ENCODE assay signal across 15 cellular contexts in genomic region chr21:38478782-38479181, GRCh38. TPM values are rescaled to one million over a fixed set of nuclear protein-coding genes. Genes with fewer than 3 reads are reported as not detected.
DNase-seq lines count a peak whose midpoint lies in the region; ATAC-seq, FAIRE-seq and TF ChIP-seq lines count a peak whose summit lies in the region.
"Had no signal": no experiment of that assay in that cellular context is flagged by ENCODE, and none has a peak within 500 bp of the region (broad histone marks: within the 10 kb centered on the region; RNA-seq: fewer than 3 reads in every experiment).

No MANE protein-coding gene starts in this region.

- 70 to 74% methylated on average over 4 of the region's 4 CpGs for WGBS in tibial nerve, 2 donors

- no peaks in the 10 kb centered on the region for H3K36me3 ChIP-seq in subcutaneous abdominal adipose tissue (ENCODE audit: control insufficient read depth in 5 of 5, insufficient read depth in 5 of 5, low read length in 5 of 5)
- no peaks in the 10 kb centered on the region for H3K36me3 ChIP-seq in tibial nerve

- H3K27ac ChIP-seq in epithelial cell of prostate (peak overlapping the region; percentile 83), subcutaneous abdominal adipose tissue (ENCODE audit: low read depth, low read length) (peak overlapping the region; percentile 44), tibial nerve (no peak overlapping the region)
- H3K27ac ChIP-seq: HL-60 had no signal

- no peak for FAIRE-seq in RCC 7860 (lab: Jason Lieb, UNC)

- no peaks in the 10 kb centered on the region for H3K9me3 ChIP-seq in subcutaneous abdominal adipose tissue (ENCODE audit: control insufficient read depth in 5 of 5, low read length in 5 of 5)
- H3K9me3 ChIP-seq in tibial nerve: no peaks in the 10 kb centered on the region

- DNase-seq in stimulated activated CD4-positive, alpha-beta T cell treated with anti-CD3 and anti-CD28 coated beads, Interleukin-15, amount 100 ng/mL, for 24 hours: peak; percentile 27
- DNase-seq in stimulated activated CD4-positive, alpha-beta T cell treated with anti-CD3 and anti-CD28 coated beads, Interleukin-4, amount 100 ng/mL, for 1 hour: no peak
- DNase-seq in RCC 7860 (ENCODE audit: low spot score) (peak; percentile 70), epithelial cell of prostate (ENCODE audit: low read depth, low spot score) (peak; percentile 100), activated gamma-delta T cell treated with Interleukin-2 at 50 U/mL for 16 hours (no peak), tibial nerve (ENCODE audit: low spot score in 2 of 2) (no peak)
- DNase-seq: anterior cingulate cortex, C1 segment of cervical spinal cord, endodermal cell, midbrain, NCI-H1417 had no signal

- H3K27me3 ChIP-seq in subcutaneous abdominal adipose tissue (ENCODE audit: control insufficient read depth in 5 of 5, insufficient read depth in 4 of 5, low read length in 5 of 5) (peaks cover 0 to 14% (median 0%) of the 10 kb centered on the region in 5 donors), tibial nerve (peaks cover 0 to 20% of the 10 kb centered on the region in 2 donors)

- H3K4me1 ChIP-seq in subcutaneous abdominal adipose tissue (ENCODE audit: control insufficient read depth in 5 of 5, insufficient read depth in 5 of 5, low read length in 5 of 5): peaks cover 0 to 67% (median 0%) of the 10 kb centered on the region in 5 donors
- no peaks in the 10 kb centered on the region for H3K4me1 ChIP-seq in tibial nerve

- no peak for TF ChIP-seq POLR2A in tibial nerve (IDR thresholded peaks at IDR 0.05)

- H3K9ac ChIP-seq in subcutaneous abdominal adipose tissue (ENCODE audit: low read length in 5 of 5): no peak overlapping the region

- TF ChIP-seq CTCF in tibial nerve (IDR thresholded peaks at IDR 0.05): no peak

- ATAC-seq in GM19397 (IDR thresholded peaks at IDR 0.05; ENCODE audit: unreplicated experiment): no peak

- no peak for TF ChIP-seq EP300 in tibial nerve (IDR thresholded peaks at IDR 0.05)

- H3K4me3 ChIP-seq in subcutaneous abdominal adipose tissue (ENCODE audit: low read depth in 1 of 5, low read length in 5 of 5) (no peak overlapping the region), tibial nerve (no peak overlapping the region)

RNA-seq across cellular contexts. Expression of gene ERG, which starts 19.5 kb away (rescaled TPM):
- total RNA-seq in tibial nerve: 10 to 100 TPM in 3 of 4 donors, 1 to 10 TPM in 1; 5.9 to 20.4 (median 17.6) TPM
- total RNA-seq: activated CD8-positive, alpha-beta memory T cell treated with anti-CD3 and anti-CD28 coated beads for 36 hours; endodermal cell had no signal

Comparison
In these comparisons a context has a peak if more than half of its experiments do, and no peak if none do; other contexts are left out.
1. DNase-seq: peak in stimulated activated CD4-positive, alpha-beta T cell treated with anti-CD3 and anti-CD28 coated beads, Interleukin-15, amount 100 ng/mL, for 24 hours (single experiment), RCC 7860 (single experiment) and epithelial cell of prostate (single experiment); none in stimulated activated CD4-positive, alpha-beta T cell treated with anti-CD3 and anti-CD28 coated beads, Interleukin-4, amount 100 ng/mL, for 1 hour (single experiment), activated gamma-delta T cell treated with Interleukin-2 at 50 U/mL for 16 hours (single experiment) and tibial nerve (0 of 2).
2. H3K27ac ChIP-seq: peak in epithelial cell of prostate (single experiment) and subcutaneous abdominal adipose tissue (single experiment); none in tibial nerve (0 of 4).